Comparison of ENCODE assay signal across 13 cellular contexts in the genomic region with DNA sequence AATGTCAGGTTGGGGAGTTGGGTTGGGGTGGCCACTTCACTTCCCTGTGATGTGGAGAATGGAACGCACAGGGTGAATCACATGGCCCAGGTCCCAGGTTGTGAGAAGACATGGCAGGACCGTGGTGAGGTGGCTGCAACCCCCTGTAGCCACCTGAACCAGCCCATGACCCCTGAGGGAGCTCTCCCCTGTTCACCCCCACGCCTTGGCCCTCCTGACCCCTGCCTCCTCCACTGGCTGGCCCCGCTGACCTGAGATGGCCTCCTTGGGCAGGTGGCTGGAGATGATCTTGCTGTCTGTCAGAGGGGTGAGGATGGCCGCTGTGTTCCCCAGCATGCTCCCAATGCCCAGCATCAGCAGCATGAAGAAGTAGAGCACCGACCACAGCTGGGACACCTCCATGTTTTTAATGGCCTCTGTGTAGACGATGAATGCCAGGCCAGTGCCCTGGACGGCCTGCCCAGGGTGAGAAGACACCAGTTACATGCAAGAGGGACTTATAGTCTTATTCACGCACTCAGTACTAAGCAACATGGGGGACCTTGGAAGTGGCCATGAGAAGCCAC. TPM values are rescaled to one million over a fixed set of nuclear protein-coding genes. Genes with fewer than 3 reads are reported as not detected.
DNase-seq lines count a peak whose midpoint lies in the region; ATAC-seq lines count a peak whose summit lies in the region.
"Had no signal": no experiment of that assay in that cellular context is flagged by ENCODE, and none has a peak within 500 bp of the region (broad histone marks: within the 10 kb centered on the region; RNA-seq: fewer than 3 reads in every experiment).

No MANE protein-coding gene starts in this region.

- ATAC-seq in HG03439 (IDR thresholded peaks at IDR 0.05; ENCODE audit: unreplicated experiment): no peak
- ATAC-seq: CD8-positive, alpha-beta T cell had no signal

- peak; percentile 4 for DNase-seq in AG20443 (ENCODE audit: low spot score)
- DNase-seq in D341Med (ENCODE audit: low spot score): peak; percentile 6
- peak; percentile 8 for DNase-seq in mucosa of gallbladder (ENCODE audit: low spot score)
- peak; percentile 12 for DNase-seq in stimulated activated CD8-positive, alpha-beta memory T cell treated with anti-CD3 and anti-CD28 coated beads, Interleukin-4, amount 100 ng/mL, for 48 hours
- DNase-seq in NCI-H446 (lab: John Stamatoyannopoulos, UW): no peak
- DNase-seq in activated naive CD4-positive, alpha-beta T cell treated with anti-CD3 and anti-CD28 coated beads, Interleukin-2, amount 50 U/mL, for 16 hours: no peak
- DNase-seq: Caco-2, DMS79, GOT3, H9 had no signal

RNA-seq across cellular contexts. Expression of gene SLC6A20, which starts 31.0 kb away (rescaled TPM):
- 55.4 TPM for total RNA-seq in mucosa of gallbladder
- total RNA-seq: HT1080 had no signal

Comparison
In these comparisons a context has a peak if more than half of its experiments do, and no peak if none do; other contexts are left out.
1. DNase-seq: peak in AG20443 (single experiment), D341Med (single experiment), mucosa of gallbladder (single experiment) and stimulated activated CD8-positive, alpha-beta memory T cell treated with anti-CD3 and anti-CD28 coated beads, Interleukin-4, amount 100 ng/mL, for 48 hours (single experiment); none in NCI-H446 (0 of 2) and activated naive CD4-positive, alpha-beta T cell treated with anti-CD3 and anti-CD28 coated beads, Interleukin-2, amount 50 U/mL, for 16 hours (single experiment).